1 cellular context compared by ENCODE assay signal in genomic region chr1:11062965-11063401, GRCh38.
TF ChIP-seq lines count a peak whose summit lies in the region.

No MANE protein-coding gene starts in this region.

TF ChIP-seq in HepG2, 621 proteins besides CTCF, POLR2A, EP300 and RAD21:
- TF ChIP-seq ZNF768 (CRISPR knock-in tag; IDR thresholded peaks at IDR 0.05) (no peak), ZNF784 (CRISPR knock-in tag; IDR thresholded peaks at IDR 0.05; ENCODE audit: borderline replicate concordance) (no peak), ZNF547 (CRISPR knock-in tag; IDR thresholded peaks at IDR 0.05) (no peak), ZSCAN30 (CRISPR knock-in tag; IDR thresholded peaks at IDR 0.05) (no peak), ZNF260 (CRISPR knock-in tag; IDR thresholded peaks at IDR 0.05; ENCODE audit: borderline replicate concordance, low read depth) (no peak), SMAD9 (CRISPR knock-in tag; IDR thresholded peaks at IDR 0.05) (no peak), HINFP (CRISPR knock-in tag; IDR thresholded peaks at IDR 0.05; ENCODE audit: low read depth) (no peak), POLR2G (IDR thresholded peaks at IDR 0.05; ENCODE audit: low read depth, low read length) (0 out of 2 replicates have a peak, but pooled peaks have one; percentile 30), ATF3 (CRISPR knock-in tag; IDR thresholded peaks at IDR 0.05) (no peak), NFE2L1 (CRISPR knock-in tag; IDR thresholded peaks at IDR 0.05; ENCODE audit: borderline replicate concordance) (no peak), ZFYVE20 (CRISPR knock-in tag; IDR thresholded peaks at IDR 0.05; ENCODE audit: borderline replicate concordance, low read depth) (no peak), MED8 (CRISPR knock-in tag; IDR thresholded peaks at IDR 0.05; ENCODE audit: insufficient replicate concordance) (no peak), THAP11 (CRISPR knock-in tag; IDR thresholded peaks at IDR 0.05) (no peak), ZNF598 (CRISPR knock-in tag; IDR thresholded peaks at IDR 0.05; ENCODE audit: borderline replicate concordance) (no peak), ZNF776 (CRISPR knock-in tag; IDR thresholded peaks at IDR 0.05) (no peak), ZNF121 (CRISPR knock-in tag; IDR thresholded peaks at IDR 0.05) (peak; percentile 44; the same call in 1 of the 2 replicates)
